ENCODE assay signal across 18 cellular contexts in the genomic region with DNA sequence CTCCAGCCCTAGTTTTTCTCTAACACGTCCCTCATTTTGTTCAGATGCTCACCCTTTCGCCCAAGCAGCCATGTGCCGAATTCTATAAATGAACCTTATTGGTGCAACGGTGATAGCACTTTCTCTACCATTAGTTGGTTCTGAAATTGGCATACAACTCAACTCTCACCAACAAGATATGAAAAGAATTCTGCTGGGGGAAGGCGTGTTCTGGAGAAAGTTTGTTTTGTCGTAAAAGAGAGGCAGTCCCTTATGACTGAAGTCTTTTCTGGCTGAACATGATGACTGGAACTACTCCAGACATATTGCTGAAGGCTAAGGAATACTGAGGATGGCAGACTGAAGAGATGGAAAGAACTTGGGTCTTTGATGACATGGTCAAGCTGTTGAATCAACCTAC.
"Had no signal": no experiment of that assay in that cellular context is flagged by ENCODE, and none has a peak within 500 bp of the region (broad histone marks: within the 10 kb centered on the region; RNA-seq: fewer than 3 reads in every experiment).

No MANE protein-coding gene starts in this region.

- H3K9ac ChIP-seq: SK-N-SH had no signal

- H3K9me3 ChIP-seq: SK-N-SH had no signal

- H3K27ac ChIP-seq: RWPE1 had no signal

- H3K4me2 ChIP-seq: SK-N-SH had no signal

- DNase-seq: KBM-7, MV-4-11, NCI-H1048, NCI-H1105, NCI-H1417 treated with DMSO at 0.1 percent for 48 hours, NCI-H146, NCI-H1694 treated with DMSO at 0.1 percent for 48 hours, NCI-H1930, NCI-H2081, NCI-H2107, NCI-H524, NCI-H69, NCI-H774, PC-3, SHP77, SK-N-SH, SW 1271 had no signal
